In the genomic region with DNA sequence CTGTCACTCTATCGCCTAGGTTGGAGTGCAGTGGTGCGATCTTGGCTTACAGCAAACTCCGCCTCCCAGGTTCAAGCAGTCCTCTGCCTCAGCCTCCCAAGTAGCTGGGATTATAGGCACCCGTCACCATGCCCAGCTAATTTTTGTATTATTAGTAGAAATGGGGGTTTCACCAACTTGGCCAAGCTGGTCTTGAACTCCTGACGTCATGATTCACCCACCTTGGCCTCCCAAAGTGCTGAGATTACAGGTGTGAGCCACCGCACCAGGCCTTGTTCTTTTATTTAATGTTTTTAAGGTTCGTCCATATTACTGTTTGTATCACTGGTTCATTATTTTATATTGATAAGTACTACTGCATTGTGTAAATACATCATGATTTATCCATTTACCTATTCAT, we compare ENCODE assay signal across 9 cellular contexts. TPM values are rescaled to one million over a fixed set of nuclear protein-coding genes. Genes with fewer than 3 reads are reported as not detected.
"Had no signal": no experiment of that assay in that cellular context is flagged by ENCODE, and none has a peak within 500 bp of the region (broad histone marks: within the 10 kb centered on the region; RNA-seq: fewer than 3 reads in every experiment).

No MANE protein-coding gene starts in this region.

- H3K27ac ChIP-seq: HL-60, KMS-11 had no signal

- H3K4me2 ChIP-seq: KMS-11 had no signal

- H3K9ac ChIP-seq: KMS-11 had no signal

- FAIRE-seq: HTR-8/SVneo had no signal

- DNase-seq: IMR-90, KBM-7, KG1 had no signal

RNA-seq across cellular contexts. Expression of a gene that starts 10.2 kb away (rescaled TPM):
- total RNA-seq: HT-29, HT1080 had no signal
- polyA plus RNA-seq: IgD-negative memory B cell had no signal
